1 cellular context compared by ENCODE assay signal in genomic region chr1:161287482-161288054, GRCh38.
TF ChIP-seq lines count a peak whose summit lies in the region.

No MANE protein-coding gene starts in this region.

TF ChIP-seq in HepG2, 621 proteins besides CTCF, POLR2A, EP300 and RAD21:
- TF ChIP-seq ARID5B (CRISPR knock-in tag; IDR thresholded peaks at IDR 0.05) (0 out of 2 replicates have a peak, but pooled peaks have one; percentile 30), KIAA2018 (CRISPR knock-in tag; IDR thresholded peaks at IDR 0.05; ENCODE audit: borderline replicate concordance) (no peak), ARID3A (IDR thresholded peaks at IDR 0.05; ENCODE audit: low read depth, low read length) (0 out of 2 replicates have a peak, but pooled peaks have one; percentile 14), CREM (IDR thresholded peaks at IDR 0.05) (no peak), CREM (CRISPR knock-in tag; IDR thresholded peaks at IDR 0.05) (no peak), SOX6 (IDR thresholded peaks at IDR 0.05) (no peak), SOX6 (CRISPR knock-in tag; IDR thresholded peaks at IDR 0.05) (0 out of 2 replicates have a peak, but pooled peaks have one; percentile 21), HNF4G (IDR thresholded peaks at IDR 0.05; ENCODE audit: borderline replicate concordance, low read depth, low read length) (no peak), HNF4G (CRISPR knock-in tag; IDR thresholded peaks at IDR 0.05; ENCODE audit: borderline replicate concordance, low read depth) (peak; percentile 46; the same call in 1 of the 2 replicates), NCOR1 (IDR thresholded peaks at IDR 0.05; ENCODE audit: borderline replicate concordance, low read length) (peak; percentile 35; the same call in 1 of the 2 replicates), ARNTL (CRISPR knock-in tag; IDR thresholded peaks at IDR 0.05) (no peak), CBX2 (IDR thresholded peaks at IDR 0.05; ENCODE audit: low read depth, low read length) (no peak), CBX2 (CRISPR knock-in tag; IDR thresholded peaks at IDR 0.05; ENCODE audit: low read depth) (no peak), REPIN1 (CRISPR knock-in tag; IDR thresholded peaks at IDR 0.05; ENCODE audit: borderline replicate concordance, low read depth) (0 out of 2 replicates have a peak, but pooled peaks have one; percentile 75), SALL1 (CRISPR knock-in tag; IDR thresholded peaks at IDR 0.05) (0 out of 2 replicates have a peak, but pooled peaks have one; percentile 14), PBX2 (CRISPR knock-in tag; IDR thresholded peaks at IDR 0.05) (no peak), ZNF18 (CRISPR knock-in tag; IDR thresholded peaks at IDR 0.05; ENCODE audit: insufficient replicate concordance) (no peak), ZBTB38 (CRISPR knock-in tag; IDR thresholded peaks at IDR 0.05) (no peak), NFKB2 (CRISPR knock-in tag; IDR thresholded peaks at IDR 0.05; ENCODE audit: borderline replicate concordance) (no peak), RBM39 (IDR thresholded peaks at IDR 0.05; ENCODE audit: low read depth, low read length, poor library complexity, severe bottlenecking) (no peak), KLF13 (CRISPR knock-in tag; IDR thresholded peaks at IDR 0.05) (no peak), HOXA3 (CRISPR knock-in tag; IDR thresholded peaks at IDR 0.05) (no peak), CEBPB (IDR thresholded peaks at IDR 0.05; ENCODE audit: borderline replicate concordance, low read depth, low read length) (peak; percentile 44; the same call in 1 of the 2 replicates), HNF4A (CRISPR knock-in tag; IDR thresholded peaks at IDR 0.05) (peak; percentile 70)
